In the genomic region with DNA sequence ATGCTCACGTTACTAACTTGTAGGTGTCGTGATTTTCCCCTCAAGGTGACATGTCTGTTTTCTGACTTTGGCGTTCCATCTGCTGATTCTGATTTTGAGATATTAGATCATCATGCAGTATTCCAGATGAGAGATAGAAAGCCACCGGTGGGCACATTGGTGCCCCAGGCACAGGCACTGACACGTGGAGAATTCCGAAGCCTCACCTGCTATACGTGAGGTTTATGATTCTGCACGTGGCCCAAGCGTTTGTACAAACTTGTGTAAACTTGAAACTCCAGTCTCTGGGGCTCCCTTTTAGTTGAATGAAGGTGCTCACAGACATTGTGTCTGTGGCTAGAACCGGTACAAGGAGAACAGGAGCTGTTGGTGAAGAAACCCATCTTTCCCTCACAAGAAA, we compare ENCODE assay signal across 27 cellular contexts.
"Had no signal": no experiment of that assay in that cellular context is flagged by ENCODE, and none has a peak within 500 bp of the region (broad histone marks: within the 10 kb centered on the region; RNA-seq: fewer than 3 reads in every experiment).

No MANE protein-coding gene starts in this region.

- H3K27ac ChIP-seq: colonic mucosa, coronary artery, dorsolateral prefrontal cortex, epithelial cell of prostate, esophagus muscularis mucosa, esophagus squamous epithelium, gastrocnemius medialis, gastroesophageal sphincter, heart left ventricle, heart right ventricle had no signal

- H3K27me3 ChIP-seq: colonic mucosa, esophagus muscularis mucosa, gastrocnemius medialis, gastroesophageal sphincter, heart left ventricle, heart right ventricle had no signal

- H3K9me3 ChIP-seq: colonic mucosa, esophagus muscularis mucosa, esophagus squamous epithelium, gastrocnemius medialis, gastroesophageal sphincter, heart left ventricle, heart right ventricle had no signal

- DNase-seq: colonic mucosa; cortex of kidney; dermis blood vessel endothelial cell; dorsolateral prefrontal cortex; effector CD4-positive, alpha-beta T cell; effector CD8-positive, alpha-beta T cell; effector memory CD4-positive, alpha-beta T cell; effector memory CD8-positive, alpha-beta T cell; endodermal cell; erythroblast; esophagus squamous epithelium; foreskin fibroblast; foreskin melanocyte; gastrocnemius medialis; glutamatergic neuron; head of caudate nucleus; heart left ventricle; heart right ventricle had no signal

- FAIRE-seq: colon, endometrium, endothelial cell of umbilical vein, frontal cortex had no signal

- H3K4me1 ChIP-seq: colonic mucosa, esophagus muscularis mucosa, esophagus squamous epithelium, gastrocnemius medialis, gastroesophageal sphincter had no signal

- H3K4me3 ChIP-seq: colonic mucosa, coronary artery, dorsolateral prefrontal cortex, esophagus muscularis mucosa, esophagus squamous epithelium, gastrocnemius medialis, gastroesophageal sphincter, heart left ventricle, heart right ventricle had no signal

- ATAC-seq: effector memory CD8-positive, alpha-beta T cell; esophagus mucosa; gastrocnemius medialis; gastroesophageal sphincter; heart left ventricle; heart right ventricle had no signal

- H3K36me3 ChIP-seq: colonic mucosa, esophagus muscularis mucosa, esophagus squamous epithelium, gastrocnemius medialis, gastroesophageal sphincter, heart left ventricle, heart right ventricle had no signal
